ENCODE assay signal across 8 cellular contexts in genomic region chr20:64056889-64057627, GRCh38. TPM values are rescaled to one million over a fixed set of nuclear protein-coding genes. Genes with fewer than 3 reads are reported as not detected.
A peak's percentile ranks its signal among the peaks of the same experiment; 100 is the strongest.
DNase-seq lines count a peak whose midpoint lies in the region; ATAC-seq and TF ChIP-seq lines count a peak whose summit lies in the region.

No MANE protein-coding gene starts in this region.

- no peak for TF ChIP-seq POLR2A in suprapubic skin (IDR thresholded peaks at IDR 0.05)

- H3K4me2 ChIP-seq in PC-9: no peak overlapping the region

- H3K4me3 Mint-ChIP-seq in activated T-cell treated with anti-CD3 and anti-CD28 coated beads, Interleukin-2, amount 50 U/mL, for 24 hours: peak overlapping the region; percentile 47
- peak overlapping the region in 4 of 5 donors; percentile 24 to 71 (median 46) for H3K4me3 Mint-ChIP-seq in immature natural killer cell

- no peaks in the 10 kb centered on the region for H3K9me3 ChIP-seq in suprapubic skin
- no peaks in the 10 kb centered on the region for H3K9me3 ChIP-seq in PC-9 (ENCODE audit: insufficient read depth, low read depth)

- no peaks in the 10 kb centered on the region for H3K9me3 Mint-ChIP-seq in activated T-cell treated with anti-CD3 and anti-CD28 coated beads, Interleukin-2, amount 50 U/mL, for 24 hours
- H3K9me3 Mint-ChIP-seq in immature natural killer cell: no peaks in the 10 kb centered on the region

- H3K79me2 ChIP-seq in PC-9 (ENCODE audit: low read depth): no peaks in the 10 kb centered on the region

- H2AFZ ChIP-seq in PC-9: no peak overlapping the region

- BruUV-seq in PC-9 (replicated peaks; lab: Mats Ljungman, UMichigan): no TSS peak

- H3K36me3 ChIP-seq in suprapubic skin (no peaks in the 10 kb centered on the region), PC-9 (ENCODE audit: low read depth) (no peaks in the 10 kb centered on the region)

- POLR2A ChIA-PET in PC-9 (lab: Charles Lee; ENCODE audit: unreplicated experiment): no interaction called here

- no peaks in the 10 kb centered on the region for H3K36me3 Mint-ChIP-seq in activated T-cell treated with anti-CD3 and anti-CD28 coated beads, Interleukin-2, amount 50 U/mL, for 24 hours (ENCODE audit: low read depth)
- H3K36me3 Mint-ChIP-seq in immature natural killer cell: no peaks in the 10 kb centered on the region

- intact Hi-C loops in PC-9 (cut with micrococcal nuclease; ENCODE audit: unreplicated experiment): loop anchor here (5.0 kb wide), 2 partner anchors 520 to 620 kb away; partner anchors contain the start of gene PTK6

- TF ChIP-seq CTCF in VCaP (conservative IDR thresholded peaks at IDR 0.05) (no peak), suprapubic skin (IDR thresholded peaks at IDR 0.05) (no peak), PC-9 (conservative IDR thresholded peaks at IDR 0.05) (no peak)

- peaks cover 25% of the 10 kb centered on the region; the same call in 1 of the 2 replicates for H3F3A ChIP-seq in PC-9 (ENCODE audit: insufficient read depth, low read depth)

- no peaks in the 10 kb centered on the region for H4K20me1 ChIP-seq in PC-9 (ENCODE audit: insufficient read depth)

- ATAC-seq in HG02884 (IDR thresholded peaks at IDR 0.05; ENCODE audit: unreplicated experiment): no peak

- 54% methylated on average over 14 of the region's 39 CpGs for WGBS in suprapubic skin

- H3K9me2 ChIP-seq in PC-9 (ENCODE audit: insufficient read depth): no peaks in the 10 kb centered on the region

- CTCF ChIA-PET in PC-9 (lab: Charles Lee): no interaction called here

- H3K4me3 ChIP-seq in suprapubic skin (no peak overlapping the region), PC-9 (no peak overlapping the region)

- peak overlapping the region; percentile 50 for H3K27ac Mint-ChIP-seq in activated T-cell treated with anti-CD3 and anti-CD28 coated beads, Interleukin-2, amount 50 U/mL, for 24 hours
- H3K27ac Mint-ChIP-seq in immature natural killer cell: peak overlapping the region in 1 of 6 donors; percentile 83

- H3K27me3 ChIP-seq in suprapubic skin (peaks cover 14% of the 10 kb centered on the region), PC-9 (ENCODE audit: insufficient read depth, low read depth) (0 out of 2 replicates have a peak, but pooled peaks cover 8% of the 10 kb centered on the region)

- H3K27ac ChIP-seq in VCaP (peak overlapping the region; percentile 3; the same call in 1 of the 2 replicates), suprapubic skin (peak overlapping the region; percentile 26), PC-9 (no peak overlapping the region)

- H3K4me1 ChIP-seq in suprapubic skin (peaks cover 43% of the 10 kb centered on the region), PC-9 (replicated peaks; ENCODE audit: insufficient read depth) (peaks cover 16% of the 10 kb centered on the region)

- peaks cover 18% of the 10 kb centered on the region for H3K27me3 Mint-ChIP-seq in activated T-cell treated with anti-CD3 and anti-CD28 coated beads, Interleukin-2, amount 50 U/mL, for 24 hours
- H3K27me3 Mint-ChIP-seq in immature natural killer cell (ENCODE audit: low read depth in 3 of 3): peaks cover 4 to 8% (median 4%) of the 10 kb centered on the region in 3 donors

- no peak for DNase-seq in activated T-cell treated with anti-CD3 and anti-CD28 coated beads, Interleukin-2, amount 50 U/mL, for 24 hours
- no peak for DNase-seq in activated T-cell treated with anti-CD3 and anti-CD28 coated beads, Interleukin-2, amount 50 U/mL, for 48 hours
- DNase-seq in immature natural killer cell (peak in 1 of 3 donors; percentile 33), suprapubic skin (ENCODE audit: low spot score in 2 of 2) (no peak), PC-9 (no peak)
- no peak for DNase-seq in stimulated activated CD4-positive, alpha-beta T cell treated with anti-CD3 and anti-CD28 coated beads, Interleukin-2, amount 100 ng/mL, for 48 hours

- H3K4me1 Mint-ChIP-seq in activated T-cell treated with anti-CD3 and anti-CD28 coated beads, Interleukin-2, amount 50 U/mL, for 24 hours (ENCODE audit: low read depth): peaks cover 20% of the 10 kb centered on the region
- peaks cover 0 to 13% of the 10 kb centered on the region in 2 donors for H3K4me1 Mint-ChIP-seq in immature natural killer cell

- no peak for TF ChIP-seq EP300 in suprapubic skin (IDR thresholded peaks at IDR 0.05)

RNA-seq across cellular contexts. Expression of gene TCEA2, which starts 5.9 kb away (rescaled TPM):
- 10 to 100 TPM; 18.9 to 26.6 (median 24.1) TPM for polyA plus RNA-seq in immature natural killer cell
- total RNA-seq in suprapubic skin: 10 to 100 TPM in 3 of 4 donors, 1 to 10 TPM in 1; 8.6 to 27.9 (median 13.2) TPM
- total RNA-seq in PC-9 (2021): 100 and 156 TPM in 2 replicates

RNA-seq across cellular contexts. Expression of gene SOX18, which starts 7.6 kb away (rescaled TPM):
- polyA plus RNA-seq in immature natural killer cell: not detected
- total RNA-seq in suprapubic skin (1 to 10 TPM in 3 of 4 donors, under 1 TPM in 1; 0.79 to 8.7 (median 3.3) TPM), PC-9 (2021) (0.83 TPM in 1 of 2 replicates, not detected in the other)

RNA-seq across cellular contexts. Expression of gene C20orf204, which starts 21.1 kb away (rescaled TPM):
- polyA plus RNA-seq in immature natural killer cell: not detected
- total RNA-seq in suprapubic skin: 1 to 10 TPM; 1.1 to 5.1 (median 1.8) TPM
- total RNA-seq in PC-9 (2021): 3.8 and 6.4 TPM in 2 replicates

RNA-seq across cellular contexts. Expression of gene RGS19, which starts 22.3 kb away (rescaled TPM):
- polyA plus RNA-seq in immature natural killer cell: 100 to 1,000 TPM; 124 to 171 (median 132) TPM
- total RNA-seq in suprapubic skin (10 to 100 TPM; 14.8 to 18.4 (median 16.2) TPM), PC-9 (2021) (33.3 and 39.2 TPM in 2 replicates)

RNA-seq across cellular contexts. Expression of gene OPRL1, which starts 22.8 kb away (rescaled TPM):
- polyA plus RNA-seq in immature natural killer cell: 1 to 10 TPM in 1 of 3 donors, under 1 TPM in 2; 0.48 to 1.3 (median 0.73) TPM
- total RNA-seq in suprapubic skin (under 1 TPM; 0.45 to 0.68 (median 0.52) TPM), PC-9 (2021) (1.5 and 2.7 TPM in 2 replicates)
